In genomic region chr11:57031541-57031940, GRCh38 we compare ENCODE assay signal across 40 cellular contexts. TPM values are rescaled to one million over a fixed set of nuclear protein-coding genes. Genes with fewer than 3 reads are reported as not detected.
"Had no signal": no experiment of that assay in that cellular context is flagged by ENCODE, and none has a peak within 500 bp of the region (broad histone marks: within the 10 kb centered on the region; RNA-seq: fewer than 3 reads in every experiment).

No MANE protein-coding gene starts in this region.

- ATAC-seq: activated naive CD4-positive, alpha-beta T cell treated with anti-CD3 and anti-CD28 coated beads, Interleukin-2, amount 50 U/mL, for 72 hours; activated naive CD8-positive, alpha-beta T cell treated with anti-CD3 and anti-CD28 coated beads, Interleukin-2, amount 50 U/mL, for 24 hours; activated T-cell treated with anti-CD3 and anti-CD28 coated beads, Interleukin-2, amount 50 U/mL, for 4 hours; activated T-cell treated with anti-CD3 and anti-CD28 coated beads, Interleukin-2, amount 50 U/mL, for 72 hours; activated T-helper 17 cell treated with anti-CD3 and anti-CD28 coated beads, Interleukin-2, amount 50 U/mL, for 72 hours; body of pancreas had no signal

- H3K36me3 ChIP-seq: adrenal gland, ascending aorta, brain microvascular endothelial cell, breast epithelium, cardiac muscle cell had no signal

- H3K27ac ChIP-seq: adrenal gland, ascending aorta, body of pancreas, brain microvascular endothelial cell, breast epithelium, cardiac muscle cell had no signal

- H3K4me1 ChIP-seq: adrenal gland, ascending aorta, body of pancreas, breast epithelium had no signal

- DNase-seq: activated effector memory CD4-positive, alpha-beta T cell treated with anti-CD3 and anti-CD28 coated beads, Interleukin-2, amount 50 U/mL, for 16 hours; activated effector memory CD4-positive, alpha-beta T cell treated with Interleukin-2 at 50 U/mL for 16 hours; activated gamma-delta T cell; activated gamma-delta T cell treated with Interleukin-2 at 50 U/mL for 16 hours; activated naive CD4-positive, alpha-beta T cell; activated naive CD4-positive, alpha-beta T cell treated with anti-CD3 and anti-CD28 coated beads for 36 hours; activated naive CD4-positive, alpha-beta T cell treated with anti-CD3 and anti-CD28 coated beads, Interleukin-2, amount 10 ng/mL, durations not matched to agents 7 days and 5 days; activated naive CD4-positive, alpha-beta T cell treated with anti-CD3 and anti-CD28 coated beads, Interleukin-2, amount 50 U/mL, for 16 hours; activated naive CD4-positive, alpha-beta T cell treated with Interleukin-2 at 50 U/mL for 16 hours; activated naive CD8-positive, alpha-beta T cell treated with anti-CD3 and anti-CD28 coated beads for 36 hours; activated naive CD8-positive, alpha-beta T cell treated with anti-CD3 and anti-CD28 coated beads, Interleukin-2, amount 10 ng/mL, durations not matched to agents 7 days and 5 days; activated naive CD8-positive, alpha-beta T cell treated with anti-CD3 and anti-CD28 coated beads, Interleukin-2, amount 50 U/mL, for 24 hours; activated T-cell treated with anti-CD3 and anti-CD28 coated beads, Interleukin-2, amount 50 U/mL, for 1 hour; activated T-cell treated with anti-CD3 and anti-CD28 coated beads, Interleukin-2, amount 50 U/mL, for 24 hours; activated T-cell treated with anti-CD3 and anti-CD28 coated beads, Interleukin-2, amount 50 U/mL, for 4 hours; activated T-cell treated with anti-CD3 and anti-CD28 coated beads, Interleukin-2, amount 50 U/mL, for 48 hours; activated T-cell treated with anti-CD3 and anti-CD28 coated beads, Interleukin-2, amount 50 U/mL, for 72 hours; adrenal gland; amniotic stem cell; amygdala; anterior cingulate cortex; aorta; body of pancreas; brain microvascular endothelial cell; caudate nucleus; central memory CD4-positive, alpha-beta T cell; cerebellar nuclear complex had no signal

- H3K9me3 ChIP-seq: adrenal gland, ascending aorta, body of pancreas, breast epithelium had no signal

- H3K27me3 ChIP-seq: adrenal gland, ascending aorta, body of pancreas, brain microvascular endothelial cell, breast epithelium, cardiac muscle cell had no signal

- H3K4me3 ChIP-seq: adrenal gland, ascending aorta, body of pancreas, breast epithelium, cardiac muscle cell had no signal

RNA-seq across cellular contexts. Expression of gene OR5AK2, which starts 42.8 kb away (rescaled TPM):
- total RNA-seq: activated naive CD4-positive, alpha-beta T cell treated with anti-CD3 and anti-CD28 coated beads for 36 hours; activated naive CD4-positive, alpha-beta T cell treated with anti-CD3 and anti-CD28 coated beads, Interleukin-2, amount 50 U/mL, for 72 hours; activated naive CD8-positive, alpha-beta T cell treated with anti-CD3 and anti-CD28 coated beads for 36 hours; activated naive CD8-positive, alpha-beta T cell treated with anti-CD3 and anti-CD28 coated beads, Interleukin-2, amount 10 ng/mL, durations not matched to agents 7 days and 5 days; activated T-cell treated with anti-CD3 and anti-CD28 coated beads, Interleukin-2, amount 50 U/mL, for 4 hours; activated T-cell treated with anti-CD3 and anti-CD28 coated beads, Interleukin-2, amount 50 U/mL, for 72 hours; activated T-helper 1 cell treated with anti-CD3 and anti-CD28 coated beads, Interleukin-12 subunit alpha, Interleukin-12 subunit beta, Interleukin-2, Interleukin-4 antibody, amounts not matched to agents 30 ng/mL and 10 ng/mL and 1 ng/mL, durations not matched to agents 14 hours and 24 hours and 36 hours; activated T-helper 17 cell treated with anti-CD3 and anti-CD28 coated beads, Interleukin-2, amount 50 U/mL, for 72 hours; activated T-helper 2 cell treated with anti-CD3 and anti-CD28 coated beads, Interferon-gamma antibody, Interleukin-2, Interleukin-4, amounts not matched to agents 10 μg/mL and 5 μg/mL and 100 μg/mL, durations not matched to agents 14 hours and 24 hours and 36 hours; adrenal gland; aorta; ascending aorta; astrocyte; body of pancreas; breast epithelium; bronchial epithelial cell; cardiac muscle cell; cardiac septum; cerebellum; chondrocyte had no signal
- polyA plus RNA-seq: adipose tissue, adrenal gland, aorta, cardiac muscle cell had no signal
